In the genomic region with DNA sequence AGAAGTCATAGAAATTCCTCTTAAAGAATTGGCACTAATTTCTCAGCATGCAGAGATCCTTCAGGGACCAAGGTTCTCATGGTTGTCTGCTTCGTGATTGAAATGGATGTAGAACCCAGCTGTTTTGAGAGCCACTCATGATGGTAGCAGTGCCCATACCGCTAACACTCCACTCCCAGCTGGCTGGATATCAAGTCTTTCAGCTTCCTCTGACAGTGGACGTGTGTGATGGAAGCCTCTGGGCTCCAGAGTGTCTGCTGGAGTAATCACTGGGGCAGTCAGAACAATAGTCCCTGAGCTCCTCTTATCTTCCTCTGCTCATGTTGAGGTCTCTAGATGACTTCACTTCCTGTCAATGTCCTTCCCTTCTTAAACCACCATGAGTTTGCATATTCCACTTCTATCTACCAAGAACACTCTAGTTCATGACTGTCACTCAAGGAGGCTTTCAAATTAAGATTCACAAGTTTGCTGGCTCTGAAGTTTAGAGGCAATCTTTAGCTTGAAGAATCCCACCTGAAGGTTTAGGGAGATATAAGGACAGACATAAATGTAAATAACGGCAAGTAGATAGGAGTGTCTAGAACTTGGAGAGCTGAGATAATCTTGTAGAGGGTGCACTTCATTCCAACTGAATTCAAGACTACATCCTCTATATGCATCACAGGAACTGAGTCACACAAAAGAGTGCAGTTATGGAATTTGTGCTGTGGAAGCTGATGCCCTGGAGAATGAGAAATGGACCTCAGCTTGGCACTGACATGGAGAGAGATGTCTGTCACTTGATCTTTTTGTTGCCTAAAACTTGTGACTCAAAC, we compare ENCODE assay signal across 7 cellular contexts.
DNase-seq lines count a peak whose midpoint lies in the region; ATAC-seq, FAIRE-seq and TF ChIP-seq lines count a peak whose summit lies in the region.

No MANE protein-coding gene starts in this region.

- ATAC-seq in GM18519 (IDR thresholded peaks at IDR 0.05; ENCODE audit: low FRiP score, unreplicated experiment) (peak; percentile 98), GM21737 (IDR thresholded peaks at IDR 0.05; ENCODE audit: unreplicated experiment) (peak; percentile 90)
- peak; percentile 97 for ATAC-seq in stimulated activated naive CD8-positive, alpha-beta T cell treated with anti-CD3 and anti-CD28 coated beads, Interleukin-15, amount 100 ng/mL, for 72 hours

- H3K27me3 ChIP-seq in Karpas-422 (ENCODE audit: low read length), result 0 out of 2 replicates have a peak, but pooled peaks cover 2% of the 10 kb centered on the region
- H3K27me3 ChIP-seq in astrocyte (ENCODE audit: insufficient read depth, low read length), result no peaks in the 10 kb centered on the region

- peak; percentile 95 for FAIRE-seq in astrocyte (lab: Jason Lieb, UNC)

- H3K9me2 ChIP-seq in Karpas-422 (replicated peaks; ENCODE audit: insufficient read depth, low read length), result no peaks in the 10 kb centered on the region

- H3K36me3 Mint-ChIP-seq in astrocyte (ENCODE audit: low read depth, unreplicated experiment), result no peaks in the 10 kb centered on the region

- H3K4me3 Mint-ChIP-seq in astrocyte (ENCODE audit: unreplicated experiment), result peak overlapping the region; percentile 55
- H3K4me3 Mint-ChIP-seq in stimulated activated naive CD8-positive, alpha-beta T cell treated with anti-CD3 and anti-CD28 coated beads, Interleukin-15, amount 100 ng/mL, for 72 hours, result peak overlapping the region; percentile 24 to 56

- H3K4me1 Mint-ChIP-seq in astrocyte (ENCODE audit: low read depth, unreplicated experiment), result peaks cover 24% of the 10 kb centered on the region
- peaks cover 37% of the 10 kb centered on the region for H3K4me1 Mint-ChIP-seq in stimulated activated naive CD8-positive, alpha-beta T cell treated with anti-CD3 and anti-CD28 coated beads, Interleukin-15, amount 100 ng/mL, for 72 hours

- TF ChIP-seq CTCF in astrocyte (IDR thresholded peaks at IDR 0.05; ENCODE audit: insufficient read depth, low read depth, low read length), result no peak

- H2AFZ ChIP-seq in Karpas-422 (ENCODE audit: low read length), result no peak overlapping the region
- H2AFZ ChIP-seq in astrocyte (ENCODE audit: low read depth, low read length), result no peak overlapping the region

- H3K27ac Mint-ChIP-seq in astrocyte (ENCODE audit: unreplicated experiment), result peak overlapping the region; percentile 79
- peak overlapping the region; percentile 81 to 93 for H3K27ac Mint-ChIP-seq in stimulated activated naive CD8-positive, alpha-beta T cell treated with anti-CD3 and anti-CD28 coated beads, Interleukin-15, amount 100 ng/mL, for 72 hours

- H3K27ac ChIP-seq in Karpas-422 (ENCODE audit: low read length), result no peak overlapping the region
- H3K27ac ChIP-seq in astrocyte (ENCODE audit: low read depth, low read length), result peak overlapping the region; percentile 4

- H4K20me1 ChIP-seq in Karpas-422 (ENCODE audit: insufficient read depth, low read depth, low read length) (no peaks in the 10 kb centered on the region), astrocyte (ENCODE audit: insufficient read depth, low read length) (no peaks in the 10 kb centered on the region)

- H3K9me3 ChIP-seq in Karpas-422 (ENCODE audit: low read length) (no peaks in the 10 kb centered on the region), astrocyte (ENCODE audit: insufficient read depth, low read depth, low read length) (no peaks in the 10 kb centered on the region)

- no peaks in the 10 kb centered on the region for H3K9me3 Mint-ChIP-seq in astrocyte (ENCODE audit: unreplicated experiment)
- H3K9me3 Mint-ChIP-seq in stimulated activated naive CD8-positive, alpha-beta T cell treated with anti-CD3 and anti-CD28 coated beads, Interleukin-15, amount 100 ng/mL, for 72 hours, result peaks cover 10 to 11% of the 10 kb centered on the region in 2 donors

- H3K36me3 ChIP-seq in Karpas-422 (ENCODE audit: insufficient read depth, low read length) (no peaks in the 10 kb centered on the region), astrocyte (ENCODE audit: insufficient read depth, low read length) (no peaks in the 10 kb centered on the region)

- H3K4me2 ChIP-seq in Karpas-422 (ENCODE audit: low read depth, low read length, poor library complexity, severe bottlenecking) (no peak overlapping the region), astrocyte (ENCODE audit: low read length) (no peak overlapping the region)

- DNase-seq in Karpas-422 (peak; percentile 51), astrocyte (ENCODE audit: low read depth) (no peak), NCI-H774 (lab: John Stamatoyannopoulos, UW) (no peak), NCI-H1048 (lab: John Stamatoyannopoulos, UW) (no peak)
- DNase-seq in stimulated activated naive CD8-positive, alpha-beta T cell treated with anti-CD3 and anti-CD28 coated beads, Interleukin-15, amount 100 ng/mL, for 72 hours, result peak; percentile 29 to 58

- H3K4me3 ChIP-seq in Karpas-422 (ENCODE audit: low read length) (no peak overlapping the region), astrocyte (ENCODE audit: insufficient read depth, low read depth, low read length) (no peak overlapping the region)

- H3K9ac ChIP-seq in Karpas-422 (ENCODE audit: low read length), result no peak overlapping the region
- H3K9ac ChIP-seq in astrocyte (ENCODE audit: low read length), result no peak overlapping the region

- H3K4me1 ChIP-seq in Karpas-422 (ENCODE audit: low read length) (peaks cover 5% of the 10 kb centered on the region), astrocyte (ENCODE audit: insufficient read depth, low read length) (no peaks in the 10 kb centered on the region)

- H3K27me3 Mint-ChIP-seq in astrocyte (ENCODE audit: low read depth, unreplicated experiment), result peaks cover 10% of the 10 kb centered on the region
- no peaks in the 10 kb centered on the region for H3K27me3 Mint-ChIP-seq in stimulated activated naive CD8-positive, alpha-beta T cell treated with anti-CD3 and anti-CD28 coated beads, Interleukin-15, amount 100 ng/mL, for 72 hours

- no peaks in the 10 kb centered on the region for H3K79me2 ChIP-seq in Karpas-422 (ENCODE audit: low read length)
- no peaks in the 10 kb centered on the region for H3K79me2 ChIP-seq in astrocyte (ENCODE audit: insufficient read depth, low read length)

Comparison
In these comparisons a context has a peak if more than half of its experiments do, and no peak if none do; other contexts are left out.
1. DNase-seq: peak in Karpas-422 (single experiment) and stimulated activated naive CD8-positive, alpha-beta T cell treated with anti-CD3 and anti-CD28 coated beads, Interleukin-15, amount 100 ng/mL, for 72 hours (2 of 2); none in astrocyte (single experiment), NCI-H774 (single experiment) and NCI-H1048 (single experiment).
2. Peak in every context shown above with its lines, with median percentiles within 50 percentile points of each other: ATAC-seq.